1 cellular context compared by ENCODE assay signal in the genomic region with DNA sequence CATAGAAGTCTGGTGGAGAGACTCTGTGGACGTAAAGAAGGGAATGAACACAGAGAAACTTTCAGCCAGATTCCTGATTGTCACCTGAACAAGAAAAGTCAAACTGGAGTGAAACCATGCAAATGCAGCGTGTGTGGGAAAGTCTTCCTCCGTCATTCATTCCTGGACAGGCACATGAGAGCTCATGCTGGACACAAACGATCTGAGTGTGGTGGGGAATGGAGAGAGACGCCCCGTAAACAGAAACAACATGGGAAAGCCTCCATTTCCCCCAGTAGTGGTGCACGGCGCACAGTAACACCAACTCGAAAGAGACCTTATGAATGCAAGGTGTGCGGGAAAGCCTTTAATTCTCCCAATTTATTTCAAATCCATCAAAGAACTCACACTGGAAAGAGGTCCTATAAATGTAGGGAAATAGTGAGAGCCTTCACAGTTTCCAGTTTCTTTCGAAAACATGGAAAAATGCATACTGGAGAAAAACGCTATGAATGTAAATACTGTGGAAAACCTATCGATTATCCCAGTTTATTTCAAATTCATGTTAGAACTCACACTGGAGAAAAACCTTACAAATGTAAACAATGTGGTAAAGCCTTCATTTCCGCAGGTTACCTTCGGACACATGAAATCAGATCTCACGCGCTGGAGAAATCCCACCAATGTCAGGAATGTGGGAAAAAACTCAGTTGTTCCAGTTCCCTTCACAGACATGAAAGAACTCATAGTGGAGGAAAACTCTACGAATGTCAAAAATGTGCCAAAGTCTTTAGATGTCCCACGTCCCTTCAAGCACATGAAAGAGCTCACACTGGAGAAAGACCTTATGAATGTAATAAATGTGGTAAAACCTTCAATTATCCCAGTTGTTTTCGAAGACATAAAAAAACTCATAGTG.
TF ChIP-seq lines count a peak whose summit lies in the region.

No MANE protein-coding gene starts in this region.

TF ChIP-seq in HepG2, 621 proteins besides CTCF, POLR2A, EP300 and RAD21:
- TF ChIP-seq, protein P1, sequence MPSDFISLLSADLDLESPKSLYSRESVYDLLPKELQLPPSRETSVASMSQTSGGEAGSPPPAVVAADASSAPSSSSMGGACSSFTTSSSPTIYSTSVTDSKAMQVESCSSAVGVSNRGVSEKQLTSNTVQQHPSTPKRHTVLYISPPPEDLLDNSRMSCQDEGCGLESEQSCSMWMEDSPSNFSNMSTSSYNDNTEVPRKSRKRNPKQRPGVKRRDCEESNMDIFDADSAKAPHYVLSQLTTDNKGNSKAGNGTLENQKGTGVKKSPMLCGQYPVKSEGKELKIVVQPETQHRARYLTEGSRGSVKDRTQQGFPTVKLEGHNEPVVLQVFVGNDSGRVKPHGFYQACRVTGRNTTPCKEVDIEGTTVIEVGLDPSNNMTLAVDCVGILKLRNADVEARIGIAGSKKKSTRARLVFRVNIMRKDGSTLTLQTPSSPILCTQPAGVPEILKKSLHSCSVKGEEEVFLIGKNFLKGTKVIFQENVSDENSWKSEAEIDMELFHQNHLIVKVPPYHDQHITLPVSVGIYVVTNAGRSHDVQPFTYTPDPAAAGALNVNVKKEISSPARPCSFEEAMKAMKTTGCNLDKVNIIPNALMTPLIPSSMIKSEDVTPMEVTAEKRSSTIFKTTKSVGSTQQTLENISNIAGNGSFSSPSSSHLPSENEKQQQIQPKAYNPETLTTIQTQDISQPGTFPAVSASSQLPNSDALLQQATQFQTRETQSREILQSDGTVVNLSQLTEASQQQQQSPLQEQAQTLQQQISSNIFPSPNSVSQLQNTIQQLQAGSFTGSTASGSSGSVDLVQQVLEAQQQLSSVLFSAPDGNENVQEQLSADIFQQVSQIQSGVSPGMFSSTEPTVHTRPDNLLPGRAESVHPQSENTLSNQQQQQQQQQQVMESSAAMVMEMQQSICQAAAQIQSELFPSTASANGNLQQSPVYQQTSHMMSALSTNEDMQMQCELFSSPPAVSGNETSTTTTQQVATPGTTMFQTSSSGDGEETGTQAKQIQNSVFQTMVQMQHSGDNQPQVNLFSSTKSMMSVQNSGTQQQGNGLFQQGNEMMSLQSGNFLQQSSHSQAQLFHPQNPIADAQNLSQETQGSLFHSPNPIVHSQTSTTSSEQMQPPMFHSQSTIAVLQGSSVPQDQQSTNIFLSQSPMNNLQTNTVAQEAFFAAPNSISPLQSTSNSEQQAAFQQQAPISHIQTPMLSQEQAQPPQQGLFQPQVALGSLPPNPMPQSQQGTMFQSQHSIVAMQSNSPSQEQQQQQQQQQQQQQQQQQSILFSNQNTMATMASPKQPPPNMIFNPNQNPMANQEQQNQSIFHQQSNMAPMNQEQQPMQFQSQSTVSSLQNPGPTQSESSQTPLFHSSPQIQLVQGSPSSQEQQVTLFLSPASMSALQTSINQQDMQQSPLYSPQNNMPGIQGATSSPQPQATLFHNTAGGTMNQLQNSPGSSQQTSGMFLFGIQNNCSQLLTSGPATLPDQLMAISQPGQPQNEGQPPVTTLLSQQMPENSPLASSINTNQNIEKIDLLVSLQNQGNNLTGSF (CRISPR knock-in tag; IDR thresholded peaks at IDR 0.05) = no peak
